ENCODE assay signal across 18 cellular contexts in the genomic region with DNA sequence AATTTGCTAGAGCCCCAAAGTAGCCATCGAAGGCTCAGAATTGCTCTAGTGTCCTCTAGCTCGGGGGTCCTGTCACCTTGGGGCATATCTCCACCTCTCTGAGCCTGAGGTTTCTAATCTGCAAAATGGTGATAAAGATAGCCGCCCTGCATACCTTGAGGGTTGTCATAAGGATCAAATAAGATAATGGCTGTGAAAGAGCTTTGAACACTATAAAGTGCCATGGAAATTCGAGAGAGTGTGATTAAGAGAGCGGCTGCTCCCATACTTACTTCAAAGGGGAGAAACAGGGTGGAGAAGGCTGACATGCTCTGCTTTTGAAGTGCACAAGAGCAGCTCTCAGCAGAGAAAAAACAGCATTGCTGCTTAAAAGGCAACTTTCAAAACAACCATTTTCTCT.
A peak's percentile ranks its signal among the peaks of the same experiment; 100 is the strongest.
DNase-seq lines count a peak whose midpoint lies in the region; ATAC-seq and TF ChIP-seq lines count a peak whose summit lies in the region.
"Had no signal": no experiment of that assay in that cellular context is flagged by ENCODE, and none has a peak within 500 bp of the region (broad histone marks: within the 10 kb centered on the region; RNA-seq: fewer than 3 reads in every experiment).

No MANE protein-coding gene starts in this region.

- H3K4me1 ChIP-seq in Caco-2 (0 out of 2 replicates have a peak, but pooled peaks cover 3% of the 10 kb centered on the region), mesendoderm (ENCODE audit: control insufficient read depth, low read depth, low read length) (no peaks in the 10 kb centered on the region), colonic mucosa (no peaks in the 10 kb centered on the region)
- H3K4me1 ChIP-seq: BE2C had no signal

- no peak overlapping the region for H3K9ac ChIP-seq in mesendoderm (ENCODE audit: low read length)
- no peak overlapping the region for H3K9ac ChIP-seq in colonic mucosa (ENCODE audit: low read depth in 2 of 2, low read length in 2 of 2)
- H3K9ac ChIP-seq: BLaER1 had no signal

- no peak overlapping the region for H3K4me2 ChIP-seq in mesendoderm (ENCODE audit: low read length)
- H3K4me2 ChIP-seq: BLaER1 had no signal

- CTCF ChIA-PET in Caco-2 (lab: Charles Lee): no interaction called here

- H3K27ac ChIP-seq in mesendoderm (ENCODE audit: low read depth, low read length) (no peak overlapping the region), colonic mucosa (no peak overlapping the region)
- H3K27ac ChIP-seq: BLaER1 had no signal

- H3K79me2 ChIP-seq in mesendoderm (ENCODE audit: control insufficient read depth, insufficient read depth, low read length): no peaks in the 10 kb centered on the region

- TF ChIP-seq CTCF in Caco-2 (IDR thresholded peaks at IDR 0.05; ENCODE audit: insufficient read depth in 1 of 2, low read depth in 1 of 2, low read length in 1 of 2, severe bottlenecking in 1 of 2, unreplicated experiment in 1 of 2) (no peak), colonic mucosa (IDR thresholded peaks at IDR 0.05) (no peak)

- H2AK5ac ChIP-seq in mesendoderm (ENCODE audit: low read length): no peak overlapping the region

- H3K56ac ChIP-seq in mesendoderm (ENCODE audit: low read length): no peak overlapping the region

- H3K4me3 Mint-ChIP-seq in Caco-2 (ENCODE audit: unreplicated experiment) (peak overlapping the region; percentile 31), T-helper 17 cell (no peak overlapping the region)
- H3K4me3 Mint-ChIP-seq: CD14-positive monocyte; CD4-positive, alpha-beta memory T cell; CD4-positive, CD25-positive, alpha-beta regulatory T cell; CD8-positive, alpha-beta memory T cell had no signal

- no peaks in the 10 kb centered on the region for H3K79me1 ChIP-seq in mesendoderm (ENCODE audit: low read length)

- no peaks in the 10 kb centered on the region for H3K27me3 ChIP-seq in Caco-2 (replicated peaks; ENCODE audit: control insufficient read depth, insufficient read depth, low read length)
- H3K27me3 ChIP-seq in mesendoderm (ENCODE audit: insufficient read depth, low read length, poor library complexity): no peaks in the 10 kb centered on the region
- H3K27me3 ChIP-seq in colonic mucosa: no peaks in the 10 kb centered on the region
- H3K27me3 ChIP-seq: BE2C, BLaER1 had no signal

- BruUV-seq in Caco-2 (replicated peaks; lab: Mats Ljungman, UMichigan): no TSS peak

- no peak overlapping the region for H3K23ac ChIP-seq in mesendoderm (ENCODE audit: low read length)

- H4K5ac ChIP-seq in mesendoderm (ENCODE audit: low read length): no peak overlapping the region

- POLR2A ChIA-PET in Caco-2 (lab: Charles Lee): no interaction called here

- H2BK15ac ChIP-seq in mesendoderm (replicated peaks; ENCODE audit: low read depth): no peak overlapping the region

- no peaks in the 10 kb centered on the region for H3K9me3 Mint-ChIP-seq in Caco-2 (ENCODE audit: unreplicated experiment)

- H3K4ac ChIP-seq in mesendoderm (ENCODE audit: low read depth, low read length): no peak overlapping the region

- H3K9me3 ChIP-seq in Caco-2: no peaks in the 10 kb centered on the region
- no peaks in the 10 kb centered on the region for H3K9me3 ChIP-seq in T-helper 17 cell (ENCODE audit: control insufficient read depth, low read length, poor library complexity, severe bottlenecking)
- no peaks in the 10 kb centered on the region for H3K9me3 ChIP-seq in colonic mucosa
- H3K9me3 ChIP-seq: BE2C, BLaER1 had no signal

- no peak overlapping the region for H2BK120ac ChIP-seq in mesendoderm (ENCODE audit: low read depth, low read length)

- intact Hi-C loops in Caco-2 (cut with micrococcal nuclease; ENCODE audit: unreplicated experiment): no loop called here
- intact Hi-C loops in colonic mucosa (cut with DNase I): no loop called here

- WGBS in mesendoderm (ENCODE audit: extremely low coverage, insufficient coverage, low lambda C conversion rate): no CpG with 5 or more reads among the region's 5 CpGs

- H3K4me1 Mint-ChIP-seq in Caco-2 (ENCODE audit: low read depth, unreplicated experiment): peaks cover 12% of the 10 kb centered on the region
- no peaks in the 10 kb centered on the region for H3K4me1 Mint-ChIP-seq in T-helper 17 cell
- H3K4me1 Mint-ChIP-seq: CD14-positive monocyte; CD4-positive, alpha-beta memory T cell; CD4-positive, CD25-positive, alpha-beta regulatory T cell; CD8-positive, alpha-beta memory T cell had no signal

- H3K27ac Mint-ChIP-seq in Caco-2 (ENCODE audit: unreplicated experiment): no peak overlapping the region
- H3K27ac Mint-ChIP-seq in T-helper 17 cell: no peak overlapping the region
- H3K27ac Mint-ChIP-seq: CD14-positive monocyte; CD4-positive, alpha-beta memory T cell; CD4-positive, CD25-positive, alpha-beta regulatory T cell; CD8-positive, alpha-beta memory T cell had no signal

- H3K36me3 Mint-ChIP-seq in Caco-2 (ENCODE audit: insufficient read depth, unreplicated experiment): no peaks in the 10 kb centered on the region
- no peaks in the 10 kb centered on the region for H3K36me3 Mint-ChIP-seq in T-helper 17 cell (ENCODE audit: low read depth)
- H3K36me3 Mint-ChIP-seq: CD14-positive monocyte; CD4-positive, alpha-beta memory T cell; CD4-positive, CD25-positive, alpha-beta regulatory T cell had no signal

- H3K4me3 ChIP-seq in Caco-2 (ENCODE audit: low read depth, low read length): no peak overlapping the region
- H3K4me3 ChIP-seq in mesendoderm (ENCODE audit: low read length): no peak overlapping the region
- no peak overlapping the region for H3K4me3 ChIP-seq in colonic mucosa
- H3K4me3 ChIP-seq: BLaER1 had no signal

- DNase-seq in NCI-H187 treated with DMSO at 0.1 percent for 48 hours (lab: John Stamatoyannopoulos, UW) (peak; percentile 15), NCI-H187 (lab: John Stamatoyannopoulos, UW) (no peak), Caco-2 (no peak), mesendoderm (peak; percentile 60), T-helper 17 cell (no peak), colonic mucosa (no peak)
- DNase-seq: 8988T; ACHN; BE2C; C1 segment of cervical spinal cord; Calu3; CD4-positive, alpha-beta memory T cell; CD4-positive, CD25-positive, alpha-beta regulatory T cell; CD8-positive, alpha-beta memory T cell; COR-L47; GF-D8 had no signal

- no peak overlapping the region for H3K18ac ChIP-seq in mesendoderm (ENCODE audit: low read length)

- H3K36me3 ChIP-seq in Caco-2 (ENCODE audit: control insufficient read depth, insufficient read depth, low read length) (no peaks in the 10 kb centered on the region), mesendoderm (ENCODE audit: control insufficient read depth, insufficient read depth, low read length) (no peaks in the 10 kb centered on the region), colonic mucosa (no peaks in the 10 kb centered on the region)
- H3K36me3 ChIP-seq: BE2C, BLaER1 had no signal

- H2BK5ac ChIP-seq in mesendoderm (ENCODE audit: low read length): no peak overlapping the region

- no peak for ATAC-seq in T-helper 17 cell

- no peak overlapping the region for H4K8ac ChIP-seq in mesendoderm (ENCODE audit: low read depth, low read length)

- peaks cover 2% of the 10 kb centered on the region for H3K27me3 Mint-ChIP-seq in Caco-2 (ENCODE audit: insufficient read depth, unreplicated experiment)
- H3K27me3 Mint-ChIP-seq in T-helper 17 cell: no peaks in the 10 kb centered on the region
- H3K27me3 Mint-ChIP-seq: CD4-positive, CD25-positive, alpha-beta regulatory T cell had no signal

Comparison
In these comparisons a context has a peak if more than half of its experiments do, and no peak if none do; other contexts are left out.
1. DNase-seq: peak in NCI-H187 treated with DMSO at 0.1 percent for 48 hours (single experiment) and mesendoderm (single experiment); none in NCI-H187 (0 of 2), Caco-2 (0 of 2), T-helper 17 cell (0 of 3) and colonic mucosa (single experiment).